In the genomic region with DNA sequence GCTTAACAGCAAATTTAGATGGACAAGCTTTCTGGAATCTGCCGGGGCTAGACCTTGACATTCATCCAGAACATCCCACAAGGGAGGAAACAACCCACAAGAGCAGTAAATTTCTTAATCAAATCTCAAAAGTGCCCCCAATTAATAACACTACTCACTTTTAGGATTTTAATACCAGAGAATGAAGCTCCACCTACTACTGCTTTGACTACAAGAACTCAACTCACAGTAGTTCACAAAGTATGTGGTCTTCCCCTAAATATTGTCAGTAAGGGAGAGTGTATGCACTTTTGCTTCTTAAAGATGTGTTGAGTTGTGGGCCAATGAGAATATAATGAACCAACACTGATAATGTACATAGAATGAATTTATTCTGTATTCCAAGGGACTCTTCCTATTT, we compare ENCODE assay signal across 26 cellular contexts.
A peak's percentile ranks its signal among the peaks of the same experiment; 100 is the strongest.
DNase-seq lines count a peak whose midpoint lies in the region; ATAC-seq, FAIRE-seq and TF ChIP-seq lines count a peak whose summit lies in the region.
"Had no signal": no experiment of that assay in that cellular context is flagged by ENCODE, and none has a peak within 500 bp of the region (broad histone marks: within the 10 kb centered on the region; RNA-seq: fewer than 3 reads in every experiment).

No MANE protein-coding gene starts in this region.

- H3K27ac Mint-ChIP-seq in MCF 10A (ENCODE audit: low read depth, unreplicated experiment), result peak overlapping the region; percentile 12
- no peak overlapping the region for H3K27ac Mint-ChIP-seq in activated T-cell treated with anti-CD3 and anti-CD28 coated beads, Interleukin-2, amount 50 U/mL, for 72 hours
- H3K27ac Mint-ChIP-seq: activated CD4-positive, alpha-beta memory T cell treated with anti-CD3 and anti-CD28 coated beads, Interleukin-2, amount 10 ng/mL, durations not matched to agents 7 days and 5 days; activated naive CD4-positive, alpha-beta T cell treated with anti-CD3 and anti-CD28 coated beads, Interleukin-2, amount 50 U/mL, for 24 hours; dendritic cell treated with granulocyte-macrophage colony-stimulating factor and Interleukin-4, amounts not matched to agents 40 ng/mL and 50 ng/mL, for 4 days; nephron progenitor cell; WTC11 had no signal

- H3K4me1 ChIP-seq in mammary epithelial cell (ENCODE audit: insufficient read depth, low read length) (no peaks in the 10 kb centered on the region), suprapubic skin (peaks cover 39% of the 10 kb centered on the region), HepG2 (ENCODE audit: insufficient read depth, low read length) (no peaks in the 10 kb centered on the region)
- H3K4me1 ChIP-seq: body of pancreas had no signal

- H3K9me3 ChIP-seq in mammary epithelial cell (replicated peaks; ENCODE audit: insufficient read depth, low read length) (no peaks in the 10 kb centered on the region), suprapubic skin (peaks cover 2% of the 10 kb centered on the region), HepG2 (ENCODE audit: low read length) (no peaks in the 10 kb centered on the region)
- H3K9me3 ChIP-seq: body of pancreas, SJSA1, spleen, thyroid gland had no signal

- ATAC-seq in HG02678 (IDR thresholded peaks at IDR 0.05; ENCODE audit: unreplicated experiment) (peak; percentile 56), HG03565 (IDR thresholded peaks at IDR 0.05; ENCODE audit: unreplicated experiment) (peak; percentile 56), HepG2 (no peak)
- no peak for ATAC-seq in activated T-cell treated with anti-CD3 and anti-CD28 coated beads, Interleukin-2, amount 50 U/mL, for 72 hours (replicated peaks in 1 of 2)
- ATAC-seq: activated T-cell treated with anti-CD3 and anti-CD28 coated beads, Interleukin-2, amount 50 U/mL, for 4 hours; body of pancreas; PC-3; WTC11 had no signal

- POLR2A ChIA-PET in MCF 10A (lab: Yijun Ruan, JAX) (interaction anchor here (0.6 to 9.2 kb wide), 4 partner anchors 11 to 304 kb away, joined by 3 to 82 read pairs (median 12); no protein-coding TSS in a partner anchor), RWPE1 (lab: Yijun Ruan, JAX; ENCODE audit: low non-redundant PET) (no interaction called here), HepG2 (lab: Yijun Ruan, JAX) (no interaction called here)

- TF ChIP-seq POLR2A in suprapubic skin (IDR thresholded peaks at IDR 0.05), result no peak
- TF ChIP-seq POLR2A in HepG2 (IDR thresholded peaks at IDR 0.05; ENCODE audit: insufficient read depth in 1 of 2, low read depth in 2 of 2, low read length in 2 of 2), result no peak

- H3K36me3 Mint-ChIP-seq in MCF 10A (ENCODE audit: insufficient read depth, unreplicated experiment), result no peaks in the 10 kb centered on the region
- H3K36me3 Mint-ChIP-seq in activated T-cell treated with anti-CD3 and anti-CD28 coated beads, Interleukin-2, amount 50 U/mL, for 72 hours (ENCODE audit: insufficient read depth in 2 of 2), result no peaks in the 10 kb centered on the region
- H3K36me3 Mint-ChIP-seq: activated naive CD4-positive, alpha-beta T cell treated with anti-CD3 and anti-CD28 coated beads, Interleukin-2, amount 50 U/mL, for 24 hours; WTC11 had no signal

- peaks cover 35% of the 10 kb centered on the region for H3K4me1 Mint-ChIP-seq in MCF 10A (ENCODE audit: insufficient read depth, unreplicated experiment)
- H3K4me1 Mint-ChIP-seq in activated T-cell treated with anti-CD3 and anti-CD28 coated beads, Interleukin-2, amount 50 U/mL, for 72 hours (ENCODE audit: low read depth), result peaks cover 9% of the 10 kb centered on the region
- H3K4me1 Mint-ChIP-seq: activated CD4-positive, alpha-beta memory T cell treated with anti-CD3 and anti-CD28 coated beads, Interleukin-2, amount 10 ng/mL, durations not matched to agents 7 days and 5 days; WTC11 had no signal

- dilution Hi-C loops in mammary epithelial cell (cut with HindIII; ENCODE audit: low sequenced_read_pairs), result no loop called here

- H2AFZ ChIP-seq in mammary epithelial cell (ENCODE audit: low read depth, low read length) (no peak overlapping the region), HepG2 (ENCODE audit: low read length) (no peak overlapping the region)

- CTCF ChIA-PET in MCF 10A (lab: Yijun Ruan, JAX) (interaction anchor here (0.5 to 1.5 kb wide), 2 partner anchors 14 to 102 kb away, joined by 4 to 6 read pairs; no protein-coding TSS in a partner anchor), mammary epithelial cell (lab: Charles Lee; ENCODE audit: low non-redundant PET) (no interaction called here), RWPE1 (lab: Yijun Ruan, JAX) (no interaction called here), HepG2 (lab: Yijun Ruan, JAX; ENCODE audit: low intra/inter-chr PET ratio, low total read pairs) (no interaction called here)

- intact Hi-C loops in MCF 10A (cut with micrococcal nuclease) (no loop called here), mammary epithelial cell (cut with micrococcal nuclease) (no loop called here), HepG2 (cut with micrococcal nuclease; ENCODE audit: unreplicated experiment) (no loop called here)

- BruUV-seq in MCF 10A (replicated peaks; lab: Mats Ljungman, UMichigan) (no TSS peak), mammary epithelial cell (replicated peaks; lab: Mats Ljungman, UMichigan) (no TSS peak), HepG2 (replicated peaks; lab: Mats Ljungman, UMichigan) (no TSS peak)

- H3K9me3 Mint-ChIP-seq in MCF 10A (ENCODE audit: unreplicated experiment), result no peaks in the 10 kb centered on the region
- H3K9me3 Mint-ChIP-seq in activated T-cell treated with anti-CD3 and anti-CD28 coated beads, Interleukin-2, amount 50 U/mL, for 72 hours, result no peaks in the 10 kb centered on the region
- H3K9me3 Mint-ChIP-seq: activated CD4-positive, alpha-beta memory T cell treated with anti-CD3 and anti-CD28 coated beads, Interleukin-2, amount 10 ng/mL, durations not matched to agents 7 days and 5 days; activated naive CD4-positive, alpha-beta T cell treated with anti-CD3 and anti-CD28 coated beads, Interleukin-2, amount 50 U/mL, for 24 hours; activated T-cell treated with anti-CD3 and anti-CD28 coated beads, Interleukin-2, amount 50 U/mL, for 4 hours; dendritic cell treated with granulocyte-macrophage colony-stimulating factor and Interleukin-4, amounts not matched to agents 40 ng/mL and 50 ng/mL, for 4 days; nephron progenitor cell; WTC11 had no signal

- H3K9ac ChIP-seq in mammary epithelial cell (ENCODE audit: insufficient read depth, low read length), result no peak overlapping the region
- H3K9ac ChIP-seq in HepG2 (ENCODE audit: insufficient read depth, low read depth, low read length), result no peak overlapping the region

- H3K4me3 ChIP-seq in mammary epithelial cell (replicated peaks in 1 of 3; ENCODE audit: insufficient read depth in 1 of 3, low read depth in 2 of 3, low read length in 3 of 3) (no peak overlapping the region), suprapubic skin (no peak overlapping the region), HepG2 (replicated peaks in 1 of 3; ENCODE audit: insufficient read depth in 1 of 3, low read depth in 2 of 3, low read length in 3 of 3) (no peak overlapping the region)
- H3K4me3 ChIP-seq: body of pancreas, SJSA1, spleen, thyroid gland had no signal

- H4K20me1 ChIP-seq in mammary epithelial cell (ENCODE audit: insufficient read depth, low read length) (no peaks in the 10 kb centered on the region), HepG2 (ENCODE audit: insufficient read depth, low read length) (no peaks in the 10 kb centered on the region)

- WGBS in mammary epithelial cell (ENCODE audit: low coverage, missing lambda C conversion rate), result 10% methylated on average over 1 of the region's 1 CpG
- 74% methylated on average over 1 of the region's 1 CpG for WGBS in suprapubic skin
- 0% methylated on average over 1 of the region's 1 CpG for WGBS in HepG2 (ENCODE audit: low lambda C conversion rate)

- H3K4me3 Mint-ChIP-seq in MCF 10A (ENCODE audit: unreplicated experiment), result no peak overlapping the region
- no peak overlapping the region for H3K4me3 Mint-ChIP-seq in activated T-cell treated with anti-CD3 and anti-CD28 coated beads, Interleukin-2, amount 50 U/mL, for 72 hours
- H3K4me3 Mint-ChIP-seq: activated CD4-positive, alpha-beta memory T cell treated with anti-CD3 and anti-CD28 coated beads, Interleukin-2, amount 10 ng/mL, durations not matched to agents 7 days and 5 days; activated naive CD4-positive, alpha-beta T cell treated with anti-CD3 and anti-CD28 coated beads, Interleukin-2, amount 50 U/mL, for 24 hours; activated T-cell treated with anti-CD3 and anti-CD28 coated beads, Interleukin-2, amount 50 U/mL, for 4 hours; dendritic cell treated with granulocyte-macrophage colony-stimulating factor and Interleukin-4, amounts not matched to agents 40 ng/mL and 50 ng/mL, for 4 days; nephron progenitor cell; WTC11 had no signal

- TF ChIP-seq RAD21 in HepG2 (CRISPR knock-in tag; IDR thresholded peaks at IDR 0.05), result no peak

- TF ChIP-seq EP300 in suprapubic skin (IDR thresholded peaks at IDR 0.05) (no peak), HepG2 (IDR thresholded peaks at IDR 0.05; ENCODE audit: low read depth in 2 of 2, low read length in 2 of 2) (no peak), HepG2 (CRISPR knock-in tag; IDR thresholded peaks at IDR 0.05; ENCODE audit: borderline replicate concordance) (no peak)

- H3K79me2 ChIP-seq in mammary epithelial cell (ENCODE audit: insufficient read depth, low read length) (no peaks in the 10 kb centered on the region), HepG2 (ENCODE audit: insufficient read depth, low read length) (no peaks in the 10 kb centered on the region)

- DNase-seq in MCF 10A (ENCODE audit: unreplicated experiment) (no peak), mammary epithelial cell (no peak), suprapubic skin (ENCODE audit: low spot score in 2 of 2) (no peak), RWPE1 (ENCODE audit: low spot score) (no peak), HepG2 (ENCODE audit: low spot score) (no peak)
- no peak for DNase-seq in activated T-cell treated with anti-CD3 and anti-CD28 coated beads, Interleukin-2, amount 50 U/mL, for 72 hours
- DNase-seq: activated CD4-positive, alpha-beta memory T cell treated with anti-CD3 and anti-CD28 coated beads, Interleukin-2, amount 10 ng/mL, durations not matched to agents 7 days and 5 days; activated T-cell treated with anti-CD3 and anti-CD28 coated beads, Interleukin-2, amount 50 U/mL, for 4 hours; body of pancreas; GDM1; hippocampal formation; kidney; NCI-H1417; NCI-H526 treated with DMSO at 0.1 percent for 48 hours; nephron progenitor cell; PC-3; spleen; thyroid gland had no signal

- TF ChIP-seq CTCF in MCF 10A (IDR thresholded peaks at IDR 0.05; ENCODE audit: unreplicated experiment) (no peak), mammary epithelial cell (conservative IDR thresholded peaks at IDR 0.05 in 1 of 2, IDR thresholded peaks at IDR 0.05 in 1 of 2; ENCODE audit: extremely low read depth in 1 of 2, insufficient read depth in 1 of 2, low read depth in 1 of 2, low read length in 2 of 2) (no peak), suprapubic skin (IDR thresholded peaks at IDR 0.05) (no peak), RWPE1 (conservative IDR thresholded peaks at IDR 0.05; ENCODE audit: low read depth) (no peak), HepG2 (CRISPR knock-in tag; IDR thresholded peaks at IDR 0.05) (no peak)

- FAIRE-seq in HepG2 (lab: Jason Lieb, UNC), result no peak
- FAIRE-seq: kidney had no signal

- H3K4me2 ChIP-seq in mammary epithelial cell (ENCODE audit: insufficient read depth, low read depth, low read length), result no peak overlapping the region
- H3K4me2 ChIP-seq in HepG2 (ENCODE audit: low read depth, low read length), result no peak overlapping the region

- H3K27ac ChIP-seq in mammary epithelial cell (ENCODE audit: insufficient read depth, low read depth, low read length), result no peak overlapping the region
- peak overlapping the region; percentile 24 for H3K27ac ChIP-seq in suprapubic skin
- H3K27ac ChIP-seq in RWPE1, result no peak overlapping the region
- no peak overlapping the region for H3K27ac ChIP-seq in HepG2 (ENCODE audit: extremely low read length, insufficient read depth, low read length)
- H3K27ac ChIP-seq: 22Rv1, body of pancreas, C4-2B, SJSA1, thyroid gland had no signal

- H3K27me3 ChIP-seq in mammary epithelial cell (ENCODE audit: insufficient read depth, low read length) (no peaks in the 10 kb centered on the region), suprapubic skin (no peaks in the 10 kb centered on the region), HepG2 (ENCODE audit: control insufficient read depth in 1 of 2, insufficient read depth in 2 of 2, low read length in 2 of 2) (no peaks in the 10 kb centered on the region)
- H3K27me3 ChIP-seq: body of pancreas, SJSA1, spleen, thyroid gland had no signal

- no peaks in the 10 kb centered on the region for H3K27me3 Mint-ChIP-seq in MCF 10A (ENCODE audit: insufficient read depth, unreplicated experiment)
- H3K27me3 Mint-ChIP-seq in activated T-cell treated with anti-CD3 and anti-CD28 coated beads, Interleukin-2, amount 50 U/mL, for 72 hours (ENCODE audit: low read depth), result peaks cover 44% of the 10 kb centered on the region

- H3K36me3 ChIP-seq in mammary epithelial cell (ENCODE audit: insufficient read depth, low read length) (no peaks in the 10 kb centered on the region), suprapubic skin (no peaks in the 10 kb centered on the region), HepG2 (replicated peaks in 1 of 2; ENCODE audit: control insufficient read depth in 1 of 2, insufficient read depth in 2 of 2, low read length in 2 of 2) (no peaks in the 10 kb centered on the region)
- H3K36me3 ChIP-seq: SJSA1, spleen, thyroid gland had no signal

- in situ Hi-C loops in mammary epithelial cell (cut with MboI; ENCODE audit: low sequenced_read_pairs in 2 of 2) (no loop called here), HepG2 (cut with HindIII; ENCODE audit: extremely low pct_ligation_motif_present, low pct_unique_long_range_greater_than_20kb) (no loop called here)

Comparison
In these comparisons a context has a peak if more than half of its experiments do, and no peak if none do; other contexts are left out.
1. ATAC-seq: peak in HG02678 (single experiment) and HG03565 (single experiment); none in HepG2 (single experiment) and activated T-cell treated with anti-CD3 and anti-CD28 coated beads, Interleukin-2, amount 50 U/mL, for 72 hours (0 of 2).